In the genomic region with DNA sequence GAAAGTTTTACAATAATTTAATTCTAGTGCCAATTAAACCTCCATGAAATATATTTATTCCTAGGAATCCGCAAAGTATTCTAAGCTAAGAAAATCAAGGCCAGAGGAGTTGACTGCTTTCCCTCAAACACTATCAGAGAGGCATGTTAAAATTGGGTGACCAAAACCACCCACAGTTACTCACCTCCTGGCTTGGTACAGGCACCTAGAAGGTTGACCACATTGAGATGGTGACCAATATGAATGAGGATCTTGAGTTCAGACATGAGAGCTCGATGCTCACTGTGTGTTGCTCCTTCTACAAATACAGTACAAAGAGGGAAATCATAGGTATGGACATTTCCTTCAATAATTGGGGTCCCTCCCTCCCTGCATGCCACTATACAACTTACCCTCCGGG, we compare ENCODE assay signal across 24 cellular contexts. TPM values are rescaled to one million over a fixed set of nuclear protein-coding genes. Genes with fewer than 3 reads are reported as not detected.
DNase-seq lines count a peak whose midpoint lies in the region; ATAC-seq and TF ChIP-seq lines count a peak whose summit lies in the region.
"Had no signal": no experiment of that assay in that cellular context is flagged by ENCODE, and none has a peak within 500 bp of the region (broad histone marks: within the 10 kb centered on the region; RNA-seq: fewer than 3 reads in every experiment).

No MANE protein-coding gene starts in this region.

- no peaks in the 10 kb centered on the region for H3K27me3 ChIP-seq in BLaER1
- no peaks in the 10 kb centered on the region for H3K27me3 ChIP-seq in BLaER1 treated with 17β-estradiol and CSF1 and Interleukin-3, amounts not matched to agents 10 nM and 100 nM
- no peaks in the 10 kb centered on the region for H3K27me3 ChIP-seq in endodermal cell (ENCODE audit: control insufficient read depth, insufficient read depth, low read length, poor library complexity, severe bottlenecking)
- H3K27me3 ChIP-seq: BE2C had no signal

- no peak for DNase-seq in stimulated activated effector memory CD8-positive, alpha-beta T cell treated with anti-CD3 and anti-CD28 coated beads, Interleukin-12 subunit alpha, Interleukin-12 subunit beta, amount 100 ng/mL, for 72 hours (ENCODE audit: low spot score in 2 of 2)
- DNase-seq in endodermal cell, result no peak
- DNase-seq: 8988T; ACHN; BE2C; C1 segment of cervical spinal cord; CD4-positive, alpha-beta memory T cell; CD4-positive, CD25-positive, alpha-beta regulatory T cell; CD8-positive, alpha-beta memory T cell; COR-L47; DMS 273 treated with DMSO at 0.1 percent for 48 hours; DMS153; DMS53; DMS79; DND-41; EL; GDM1 had no signal

- H3K4me3 ChIP-seq in BLaER1, result no peak overlapping the region
- H3K4me3 ChIP-seq in BLaER1 treated with 17β-estradiol and CSF1 and Interleukin-3, amounts not matched to agents 10 nM and 100 nM, result no peak overlapping the region
- H3K4me3 ChIP-seq in endodermal cell (ENCODE audit: low read length), result no peak overlapping the region
- H3K4me3 ChIP-seq: GM12878 had no signal

- H3K4me1 Mint-ChIP-seq in stimulated activated effector memory CD8-positive, alpha-beta T cell treated with anti-CD3 and anti-CD28 coated beads, Interleukin-12 subunit alpha, Interleukin-12 subunit beta, amount 100 ng/mL, for 72 hours, result no peaks in the 10 kb centered on the region
- no peaks in the 10 kb centered on the region for H3K4me1 Mint-ChIP-seq in endodermal cell
- H3K4me1 Mint-ChIP-seq: CD14-positive monocyte; CD4-positive, alpha-beta memory T cell; CD4-positive, CD25-positive, alpha-beta regulatory T cell had no signal

- peak overlapping the region; percentile 46 for H3K4me2 ChIP-seq in BLaER1
- H3K4me2 ChIP-seq in BLaER1 treated with 17β-estradiol and CSF1 and Interleukin-3, amounts not matched to agents 10 nM and 100 nM, result peak overlapping the region in 8 of 11 experiments; percentile 11 to 65 (median 46); a peak in 13 of 22 replicates

- no peaks in the 10 kb centered on the region for H3K9me3 ChIP-seq in BLaER1
- no peaks in the 10 kb centered on the region for H3K9me3 ChIP-seq in BLaER1 treated with 17β-estradiol and CSF1 and Interleukin-3, amounts not matched to agents 10 nM and 100 nM (replicated peaks in 1 of 11)
- H3K9me3 ChIP-seq in endodermal cell (ENCODE audit: control insufficient read depth, low read length), result no peaks in the 10 kb centered on the region
- H3K9me3 ChIP-seq: BE2C had no signal

- no peak overlapping the region for H3K27ac Mint-ChIP-seq in stimulated activated effector memory CD8-positive, alpha-beta T cell treated with anti-CD3 and anti-CD28 coated beads, Interleukin-12 subunit alpha, Interleukin-12 subunit beta, amount 100 ng/mL, for 72 hours
- no peak overlapping the region for H3K27ac Mint-ChIP-seq in endodermal cell
- H3K27ac Mint-ChIP-seq: CD14-positive monocyte; CD4-positive, alpha-beta memory T cell had no signal

- no peak for TF ChIP-seq CTCF in endodermal cell (conservative IDR thresholded peaks at IDR 0.05)

- no peaks in the 10 kb centered on the region for H4K20me1 ChIP-seq in BLaER1
- no peaks in the 10 kb centered on the region for H4K20me1 ChIP-seq in BLaER1 treated with 17β-estradiol and CSF1 and Interleukin-3, amounts not matched to agents 10 nM and 100 nM

- H3K4me3 Mint-ChIP-seq in stimulated activated effector memory CD8-positive, alpha-beta T cell treated with anti-CD3 and anti-CD28 coated beads, Interleukin-12 subunit alpha, Interleukin-12 subunit beta, amount 100 ng/mL, for 72 hours, result no peak overlapping the region
- H3K4me3 Mint-ChIP-seq in endodermal cell, result no peak overlapping the region
- H3K4me3 Mint-ChIP-seq: CD14-positive monocyte; CD4-positive, alpha-beta memory T cell; CD4-positive, CD25-positive, alpha-beta regulatory T cell had no signal

- 87 to 100% methylated on average over 1 to 3 of the region's 3 CpGs for WGBS in endodermal cell (ENCODE audit: insufficient coverage in 1 of 2, insufficient read length in 1 of 2), 2 experiments

- peaks cover 2% of the 10 kb centered on the region for H3K9me3 Mint-ChIP-seq in stimulated activated effector memory CD8-positive, alpha-beta T cell treated with anti-CD3 and anti-CD28 coated beads, Interleukin-12 subunit alpha, Interleukin-12 subunit beta, amount 100 ng/mL, for 72 hours
- no peaks in the 10 kb centered on the region for H3K9me3 Mint-ChIP-seq in endodermal cell
- H3K9me3 Mint-ChIP-seq: CD4-positive, alpha-beta memory T cell; CD8-positive, alpha-beta memory T cell had no signal

- H3K9ac ChIP-seq in BLaER1 (no peak overlapping the region), endodermal cell (ENCODE audit: extremely low read depth, low read length, poor library complexity, severe bottlenecking) (no peak overlapping the region)
- no peak overlapping the region for H3K9ac ChIP-seq in BLaER1 treated with 17β-estradiol and CSF1 and Interleukin-3, amounts not matched to agents 10 nM and 100 nM

- no peaks in the 10 kb centered on the region for H3K27me3 Mint-ChIP-seq in endodermal cell (ENCODE audit: insufficient read depth)
- H3K27me3 Mint-ChIP-seq: CD4-positive, CD25-positive, alpha-beta regulatory T cell had no signal

- ATAC-seq in stimulated activated effector memory CD8-positive, alpha-beta T cell treated with anti-CD3 and anti-CD28 coated beads, Interleukin-12 subunit alpha, Interleukin-12 subunit beta, amount 100 ng/mL, for 72 hours, result peak; percentile 71
- no peak for ATAC-seq in HG03354 (IDR thresholded peaks at IDR 0.05; ENCODE audit: poor library complexity, severe bottlenecking, unreplicated experiment)
- ATAC-seq: GM12878 had no signal

- no peak overlapping the region for H3K27ac ChIP-seq in BLaER1
- no peak overlapping the region for H3K27ac ChIP-seq in BLaER1 treated with 17β-estradiol and CSF1 and Interleukin-3, amounts not matched to agents 10 nM and 100 nM
- no peak overlapping the region for H3K27ac ChIP-seq in endodermal cell (ENCODE audit: low read depth, low read length)

- H3K4me1 ChIP-seq in BLaER1 (peaks cover 65% of the 10 kb centered on the region), endodermal cell (ENCODE audit: control insufficient read depth, insufficient read depth, low read length) (no peaks in the 10 kb centered on the region)
- peaks cover 0 to 56% (median 26%) of the 10 kb centered on the region in 10 experiments; a peak in 16 of 20 replicates for H3K4me1 ChIP-seq in BLaER1 treated with 17β-estradiol and CSF1 and Interleukin-3, amounts not matched to agents 10 nM and 100 nM
- H3K4me1 ChIP-seq: BE2C had no signal

- no peaks in the 10 kb centered on the region for H3K36me3 ChIP-seq in BLaER1
- H3K36me3 ChIP-seq in BLaER1 treated with 17β-estradiol and CSF1 and Interleukin-3, amounts not matched to agents 10 nM and 100 nM, result no peaks in the 10 kb centered on the region
- H3K36me3 ChIP-seq in endodermal cell (ENCODE audit: control insufficient read depth, insufficient read depth, low read length), result peaks cover 18% of the 10 kb centered on the region
- H3K36me3 ChIP-seq: BE2C had no signal

- no peaks in the 10 kb centered on the region for H3K36me3 Mint-ChIP-seq in stimulated activated effector memory CD8-positive, alpha-beta T cell treated with anti-CD3 and anti-CD28 coated beads, Interleukin-12 subunit alpha, Interleukin-12 subunit beta, amount 100 ng/mL, for 72 hours
- peaks cover 7% of the 10 kb centered on the region for H3K36me3 Mint-ChIP-seq in endodermal cell (ENCODE audit: low read depth)
- H3K36me3 Mint-ChIP-seq: CD14-positive monocyte; CD4-positive, alpha-beta memory T cell; CD4-positive, CD25-positive, alpha-beta regulatory T cell; CD8-positive, alpha-beta memory T cell had no signal

RNA-seq across cellular contexts. Expression of a gene that starts 29.4 kb away (rescaled TPM):
- 10 to 100 TPM in 1 of 2 donors, 1 to 10 TPM in 1; 2.1 to 14.9 TPM for total RNA-seq in endodermal cell
- polyA plus RNA-seq in endodermal cell (2013, experiment 1 of 2), result 9.2 TPM
- 5.8 TPM for polyA plus RNA-seq in endodermal cell (2013, experiment 2 of 2)
- total RNA-seq: CD4-positive, alpha-beta memory T cell; CD4-positive, CD25-positive, alpha-beta regulatory T cell; CD8-positive, alpha-beta memory T cell; G401 had no signal
- polyA plus RNA-seq: AG04450; CD14-positive monocyte; CD4-positive, alpha-beta memory T cell; CD4-positive, CD25-positive, alpha-beta regulatory T cell; CD8-positive, alpha-beta memory T cell had no signal
